Comparison of ENCODE assay signal across 16 cellular contexts in genomic region chr6:1025821-1026220, GRCh38.
DNase-seq lines count a peak whose midpoint lies in the region; ATAC-seq, FAIRE-seq and TF ChIP-seq lines count a peak whose summit lies in the region.
"Had no signal": no experiment of that assay in that cellular context is flagged by ENCODE, and none has a peak within 500 bp of the region (broad histone marks: within the 10 kb centered on the region; RNA-seq: fewer than 3 reads in every experiment).

No MANE protein-coding gene starts in this region.

- no peaks in the 10 kb centered on the region for H3K36me3 ChIP-seq in right atrium auricular region
- no peaks in the 10 kb centered on the region for H3K36me3 ChIP-seq in H1 (ENCODE audit: control insufficient read depth in 2 of 4, insufficient read depth in 4 of 4, low read length in 3 of 4)
- H3K36me3 ChIP-seq in mesenchymal stem cell (ENCODE audit: control insufficient read depth in 1 of 2, insufficient read depth in 2 of 2, low read depth in 1 of 2, low read length in 2 of 2) = no peaks in the 10 kb centered on the region
- no peaks in the 10 kb centered on the region for H3K36me3 ChIP-seq in vagina
- no peaks in the 10 kb centered on the region for H3K36me3 ChIP-seq in uterus
- H3K36me3 ChIP-seq: BLaER1, HAP-1 had no signal

- no peak overlapping the region for H3K4me2 ChIP-seq in H1 (ENCODE audit: insufficient read depth in 1 of 2, low read depth in 2 of 2, low read length in 2 of 2)
- H3K4me2 ChIP-seq in mesenchymal stem cell (ENCODE audit: low read length, poor library complexity, severe bottlenecking) = no peak overlapping the region
- H3K4me2 ChIP-seq: BLaER1 had no signal

- H2BK12ac ChIP-seq in H1 (ENCODE audit: low read depth, low read length) (peak overlapping the region; percentile 18; the same call in 1 of the 2 replicates), mesenchymal stem cell (ENCODE audit: low read length in 2 of 2) (peak overlapping the region; percentile 92 to 94)

- no peak for FAIRE-seq in H1 (lab: Jason Lieb, UNC)
- FAIRE-seq: GM12878, HepG2 had no signal

- no peak for TF ChIP-seq RAD21 in H1 (IDR thresholded peaks at IDR 0.05 in 1 of 2, conservative IDR thresholded peaks at IDR 0.05 in 1 of 2; ENCODE audit: low read depth in 2 of 2, low read length in 2 of 2)

- H3K4me1 ChIP-seq in right atrium auricular region (no peaks in the 10 kb centered on the region), H1 (replicated peaks in 1 of 4; ENCODE audit: control insufficient read depth in 3 of 4, insufficient read depth in 4 of 4, low read length in 3 of 4) (peaks cover 0 to 7% (median 2%) of the 10 kb centered on the region in 4 experiments; a peak in 4 of 7 replicates), mesenchymal stem cell (ENCODE audit: control insufficient read depth, insufficient read depth, low read depth, low read length) (peaks cover 8% of the 10 kb centered on the region), vagina (peaks cover 39% of the 10 kb centered on the region), uterus (no peaks in the 10 kb centered on the region)
- H3K4me1 ChIP-seq: HAP-1 had no signal

- CTCF ChIA-PET in H1 (lab: Charles Lee; ENCODE audit: partially characterized antibody) = no interaction called here

- H3K23me2 ChIP-seq in H1 (ENCODE audit: low read depth, low read length) = no peaks in the 10 kb centered on the region

- TF ChIP-seq EP300 in H1 (IDR thresholded peaks at IDR 0.05; ENCODE audit: borderline replicate concordance in 1 of 2, low read depth in 2 of 2, low read length in 2 of 2) = no peak

- H3K23ac ChIP-seq in H1 (ENCODE audit: insufficient read length) = no peak overlapping the region
- no peak overlapping the region for H3K23ac ChIP-seq in mesenchymal stem cell (ENCODE audit: low read length in 2 of 2)

- H3K27ac ChIP-seq in right atrium auricular region = no peak overlapping the region
- H3K27ac ChIP-seq in H1 (ENCODE audit: low read depth, low read length) = no peak overlapping the region
- H3K27ac ChIP-seq in mesenchymal stem cell (ENCODE audit: low read length, poor library complexity, severe bottlenecking) = no peak overlapping the region
- peak overlapping the region; percentile 59 for H3K27ac ChIP-seq in vagina
- H3K27ac ChIP-seq in uterus = no peak overlapping the region
- H3K27ac ChIP-seq: 22Rv1, BLaER1 had no signal

- H3K14ac ChIP-seq in H1 (ENCODE audit: insufficient read length) = no peak overlapping the region
- peak overlapping the region in 1 of 2 experiments; percentile 28 for H3K14ac ChIP-seq in mesenchymal stem cell (ENCODE audit: low read length in 2 of 2)

- 92% methylated on average over 3 of the region's 3 CpGs; no CpG with 5 or more reads in 1 of the 2 experiments for WGBS in H1 (ENCODE audit: extremely low coverage in 1 of 2, insufficient coverage in 1 of 2, insufficient read length in 1 of 2, insufficient replicate concordance in 2 of 2, low coverage in 1 of 2, low lambda C conversion rate in 2 of 2, missing lambda C conversion rate in 1 of 2), 2 experiments
- WGBS in mesenchymal stem cell = 93% methylated on average over 3 of the region's 3 CpGs

- H4K5ac ChIP-seq in H1 (ENCODE audit: insufficient read length, low read depth, low read length) = no peak overlapping the region

- no peak overlapping the region for H3K56ac ChIP-seq in H1 (replicated peaks; ENCODE audit: insufficient read length, low read depth, low read length)

- H2BK5ac ChIP-seq in H1 (ENCODE audit: low read depth, low read length) = no peak overlapping the region
- no peak overlapping the region for H2BK5ac ChIP-seq in mesenchymal stem cell (ENCODE audit: low read depth, low read length, poor library complexity, severe bottlenecking)

- H2BK120ac ChIP-seq in H1 (replicated peaks; ENCODE audit: low read depth, low read length) = no peak overlapping the region
- peak overlapping the region; percentile 64 for H2BK120ac ChIP-seq in mesenchymal stem cell (ENCODE audit: low read depth, low read length)

- H3K9ac ChIP-seq in H1 (replicated peaks in 1 of 4; ENCODE audit: extremely low read depth in 1 of 4, low read depth in 3 of 4, low read length in 3 of 4) (no peak overlapping the region), mesenchymal stem cell (ENCODE audit: low read length) (no peak overlapping the region)
- H3K9ac ChIP-seq: BLaER1 had no signal

- no peak overlapping the region for H2BK15ac ChIP-seq in H1 (ENCODE audit: low read length)
- peak overlapping the region; percentile 36 for H2BK15ac ChIP-seq in mesenchymal stem cell (ENCODE audit: low read depth, poor library complexity, severe bottlenecking)

- H3K4ac ChIP-seq in H1 (replicated peaks; ENCODE audit: insufficient read length, low read depth, low read length) (peak overlapping the region; percentile 66), mesenchymal stem cell (ENCODE audit: low read depth in 1 of 2, low read length in 2 of 2) (peak overlapping the region in 1 of 2 experiments; percentile 50)

- no peaks in the 10 kb centered on the region for H3K79me2 ChIP-seq in H1 (ENCODE audit: control insufficient read depth in 1 of 2, insufficient read depth in 2 of 2, low read length in 2 of 2)

- H4K91ac ChIP-seq in H1 (replicated peaks; ENCODE audit: insufficient read length, low read length) = no peak overlapping the region
- peak overlapping the region; percentile 58 for H4K91ac ChIP-seq in mesenchymal stem cell (ENCODE audit: low read length)

- TF ChIP-seq CTCF in right atrium auricular region (IDR thresholded peaks at IDR 0.05) = no peak
- TF ChIP-seq CTCF in H1 (IDR thresholded peaks at IDR 0.05; ENCODE audit: control extremely low read depth in 1 of 3, insufficient read depth in 1 of 3, low read depth in 1 of 3, low read length in 3 of 3) = no peak
- no peak for TF ChIP-seq CTCF in vagina (IDR thresholded peaks at IDR 0.05)
- TF ChIP-seq CTCF in uterus (IDR thresholded peaks at IDR 0.05) = no peak

- TF ChIP-seq POLR2A in H1 (IDR thresholded peaks at IDR 0.05; ENCODE audit: control extremely low read depth in 1 of 2, low read depth in 2 of 2, low read length in 2 of 2) (no peak), vagina (IDR thresholded peaks at IDR 0.05) (no peak), uterus (IDR thresholded peaks at IDR 0.05) (no peak)

- H3K9me3 ChIP-seq in right atrium auricular region (no peaks in the 10 kb centered on the region), H1 (ENCODE audit: insufficient read depth in 2 of 2, low read depth in 1 of 2, low read length in 1 of 2) (no peaks in the 10 kb centered on the region), mesenchymal stem cell (ENCODE audit: control insufficient read depth, low read length) (peaks cover 4% of the 10 kb centered on the region), vagina (no peaks in the 10 kb centered on the region), uterus (no peaks in the 10 kb centered on the region)
- H3K9me3 ChIP-seq: HAP-1 had no signal

- ATAC-seq in left ventricle myocardium superior = no peak
- ATAC-seq: GM12878, HepG2 had no signal

- intact Hi-C loops in left ventricle myocardium superior (cut with micrococcal nuclease) = no loop called here
- intact Hi-C loops in vagina (cut with DNase I) = no loop called here
- intact Hi-C loops in uterus (cut with DNase I; ENCODE audit: low total_unique reads) = no loop called here

- POLR2A ChIA-PET in H1 (lab: Charles Lee; ENCODE audit: partially characterized antibody) = no interaction called here

- no peak overlapping the region for H2AK5ac ChIP-seq in H1 (ENCODE audit: low read depth, low read length)
- H2AK5ac ChIP-seq in mesenchymal stem cell (ENCODE audit: low read length, severe bottlenecking) = peak overlapping the region; percentile 49

- no peaks in the 10 kb centered on the region for H3K27me3 ChIP-seq in right atrium auricular region
- H3K27me3 ChIP-seq in H1 (replicated peaks in 1 of 4; ENCODE audit: control insufficient read depth in 3 of 4, extremely low read depth in 1 of 4, insufficient read depth in 3 of 4, low read length in 3 of 4) = no peaks in the 10 kb centered on the region; a peak in 3 of 7 replicates
- peaks cover 0 to 2% of the 10 kb centered on the region in 2 experiments for H3K27me3 ChIP-seq in mesenchymal stem cell (ENCODE audit: control insufficient read depth in 1 of 2, insufficient read depth in 1 of 2, low read length in 2 of 2)
- no peaks in the 10 kb centered on the region for H3K27me3 ChIP-seq in vagina
- no peaks in the 10 kb centered on the region for H3K27me3 ChIP-seq in uterus
- H3K27me3 ChIP-seq: BLaER1 had no signal

- H3K4me3 ChIP-seq in right atrium auricular region = no peak overlapping the region
- H3K4me3 ChIP-seq in H1 (ENCODE audit: extremely low read depth in 1 of 4, insufficient read depth in 2 of 4, low read depth in 3 of 4, low read length in 4 of 4) = no peak overlapping the region
- no peak overlapping the region for H3K4me3 ChIP-seq in mesenchymal stem cell (ENCODE audit: insufficient read depth in 1 of 2, low read depth in 1 of 2, low read length in 2 of 2)
- no peak overlapping the region for H3K4me3 ChIP-seq in vagina
- H3K4me3 ChIP-seq in uterus = no peak overlapping the region
- H3K4me3 ChIP-seq: BLaER1, GM12878, HAP-1 had no signal

- DNase-seq in right atrium auricular region (ENCODE audit: low spot score) (peak; percentile 21), left ventricle myocardium superior (no peak), H1 (ENCODE audit: low read depth in 1 of 2, low spot score in 2 of 2) (no peak), mesenchymal stem cell (no peak), vagina (ENCODE audit: extremely low spot score in 2 of 2) (no peak), NCI-H1417 treated with DMSO at 0.1 percent for 48 hours (lab: John Stamatoyannopoulos, UW) (no peak), uterus (no peak), LoVo (ENCODE audit: low spot score) (no peak)
- DNase-seq: CD4-positive, alpha-beta memory T cell; DMS153; DMS79 treated with DMSO at 0.1 percent for 48 hours had no signal

- H2BK20ac ChIP-seq in H1 (ENCODE audit: low read length) = no peak overlapping the region

- no peak overlapping the region for H4K8ac ChIP-seq in H1 (ENCODE audit: extremely low read depth, insufficient read depth, low read length)
- peak overlapping the region; percentile 2 for H4K8ac ChIP-seq in mesenchymal stem cell (ENCODE audit: low read length)

- no peak overlapping the region for H2AFZ ChIP-seq in H1 (ENCODE audit: low read length)
- H2AFZ ChIP-seq in mesenchymal stem cell (ENCODE audit: low read depth, low read length) = no peak overlapping the region

- H3K18ac ChIP-seq in H1 (ENCODE audit: extremely low read depth, low read length) (no peak overlapping the region), mesenchymal stem cell (ENCODE audit: low read depth in 1 of 2, low read length in 2 of 2) (peak overlapping the region; percentile 24 to 85)

- H4K20me1 ChIP-seq in H1 (replicated peaks in 1 of 2; ENCODE audit: control insufficient read depth in 1 of 2, insufficient read depth in 2 of 2, low read length in 2 of 2) = no peaks in the 10 kb centered on the region
- H4K20me1 ChIP-seq: BLaER1 had no signal

- no peaks in the 10 kb centered on the region for H3K79me1 ChIP-seq in H1 (ENCODE audit: low read depth, low read length)
- H3K79me1 ChIP-seq in mesenchymal stem cell (replicated peaks; ENCODE audit: low read length, poor library complexity, severe bottlenecking) = no peaks in the 10 kb centered on the region

TF ChIP-seq in H1, 55 proteins besides CTCF, POLR2A, EP300 and RAD21 (continues in another document):
- TF ChIP-seq CEBPB (IDR thresholded peaks at IDR 0.05; ENCODE audit: low read depth, low read length) = no peak
- TF ChIP-seq SIX5 (IDR thresholded peaks at IDR 0.05; ENCODE audit: low read depth, low read length) = no peak
